ENCODE assay signal across 12 cellular contexts in the genomic region with DNA sequence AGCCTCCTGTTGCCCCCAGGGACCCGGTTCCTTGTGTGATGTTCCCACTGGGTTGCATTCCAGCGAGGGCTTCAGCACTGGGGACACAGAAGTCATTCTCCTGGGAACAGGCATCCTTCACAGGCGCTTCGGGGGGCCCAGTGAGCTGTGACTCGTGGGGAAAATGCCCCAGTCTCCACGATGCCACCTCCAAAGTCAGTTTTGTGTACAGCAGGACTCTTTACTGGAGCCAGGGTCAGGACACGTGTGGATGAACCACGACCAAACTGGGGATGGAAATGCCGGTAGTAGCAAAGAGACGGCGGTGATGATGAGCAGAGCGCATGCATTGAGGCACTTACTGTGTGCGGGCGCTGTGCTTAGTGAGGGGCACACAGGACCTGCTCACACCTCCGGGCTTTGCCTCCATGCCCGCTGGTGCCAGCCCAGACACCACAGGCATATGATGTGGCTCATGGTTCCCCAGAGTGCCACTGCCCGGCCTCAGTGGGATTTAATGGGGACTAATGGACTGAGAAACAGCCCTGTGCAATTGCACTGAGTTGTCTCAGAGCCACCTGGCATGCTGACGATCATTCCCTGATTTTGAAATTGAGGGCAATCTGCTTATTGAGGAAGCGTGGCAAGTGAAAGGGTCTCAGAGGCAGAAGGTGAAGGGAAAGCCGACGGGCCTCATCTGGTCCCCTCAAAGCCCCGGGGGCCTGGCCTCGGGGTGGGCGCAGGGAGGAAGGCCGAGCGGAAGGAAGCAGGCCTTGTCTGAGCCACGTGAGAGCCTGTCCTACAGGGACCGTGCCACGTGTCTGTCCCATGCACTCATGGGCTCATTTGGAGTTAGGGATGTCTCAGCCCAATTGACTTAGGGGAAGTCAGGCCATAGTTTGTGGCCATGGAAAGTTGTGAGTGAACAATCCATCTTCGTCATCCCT.
"Had no signal": no experiment of that assay in that cellular context is flagged by ENCODE, and none has a peak within 500 bp of the region (broad histone marks: within the 10 kb centered on the region; RNA-seq: fewer than 3 reads in every experiment).

No MANE protein-coding gene starts in this region.

- H3K27me3 ChIP-seq: gastroesophageal sphincter had no signal

- DNase-seq: activated CD8-positive, alpha-beta memory T cell treated with anti-CD3 and anti-CD28 coated beads for 24 hours; amniotic stem cell; brain microvascular endothelial cell; dermis blood vessel endothelial cell; stimulated activated CD4-positive, alpha-beta T cell treated with anti-CD3 and anti-CD28 coated beads, Interleukin-12 subunit alpha, Interleukin-12 subunit beta, amount 100 ng/mL, for 4 hours had no signal

- H3K36me3 ChIP-seq: brain microvascular endothelial cell, thoracic aorta had no signal

- H3K4me3 Mint-ChIP-seq: activated T-helper 17 cell treated with anti-CD3 and anti-CD28 coated beads, Interleukin-2, amount 50 U/mL, for 72 hours; mesothelial cell of epicardium had no signal

- H3K27me3 Mint-ChIP-seq: activated T-helper 17 cell treated with anti-CD3 and anti-CD28 coated beads, Interleukin-2, amount 50 U/mL, for 72 hours; progenitor cell of endocrine pancreas had no signal

- H3K27ac Mint-ChIP-seq: activated T-helper 17 cell treated with anti-CD3 and anti-CD28 coated beads, Interleukin-2, amount 50 U/mL, for 72 hours; mesothelial cell of epicardium; progenitor cell of endocrine pancreas had no signal

- H3K9me3 Mint-ChIP-seq: activated naive CD4-positive, alpha-beta T cell treated with anti-CD3 and anti-CD28 coated beads, Interleukin-2, amount 50 U/mL, for 72 hours; activated T-helper 17 cell treated with anti-CD3 and anti-CD28 coated beads, Interleukin-2, amount 50 U/mL, for 72 hours; mesothelial cell of epicardium had no signal

- H3K9me3 ChIP-seq: gastroesophageal sphincter, thoracic aorta had no signal

- H3K27ac ChIP-seq: brain microvascular endothelial cell, thoracic aorta had no signal

- H3K36me3 Mint-ChIP-seq: activated naive CD4-positive, alpha-beta T cell treated with anti-CD3 and anti-CD28 coated beads, Interleukin-2, amount 50 U/mL, for 72 hours had no signal

- ATAC-seq: activated T-helper 17 cell treated with anti-CD3 and anti-CD28 coated beads, Interleukin-2, amount 50 U/mL, for 72 hours; gastroesophageal sphincter; sciatic nerve had no signal

- H3K4me3 ChIP-seq: gastroesophageal sphincter, thoracic aorta had no signal
